In genomic region chr4:80324171-80324570, GRCh38 we compare ENCODE assay signal across 3 cellular contexts.
"Had no signal": no experiment of that assay in that cellular context is flagged by ENCODE, and none has a peak within 500 bp of the region (broad histone marks: within the 10 kb centered on the region; RNA-seq: fewer than 3 reads in every experiment).

No MANE protein-coding gene starts in this region.

- ATAC-seq: GM12878 had no signal

- H3K4me3 ChIP-seq: GM12878 had no signal

- DNase-seq: GDM1, GF-D8 had no signal
